In the genomic region with DNA sequence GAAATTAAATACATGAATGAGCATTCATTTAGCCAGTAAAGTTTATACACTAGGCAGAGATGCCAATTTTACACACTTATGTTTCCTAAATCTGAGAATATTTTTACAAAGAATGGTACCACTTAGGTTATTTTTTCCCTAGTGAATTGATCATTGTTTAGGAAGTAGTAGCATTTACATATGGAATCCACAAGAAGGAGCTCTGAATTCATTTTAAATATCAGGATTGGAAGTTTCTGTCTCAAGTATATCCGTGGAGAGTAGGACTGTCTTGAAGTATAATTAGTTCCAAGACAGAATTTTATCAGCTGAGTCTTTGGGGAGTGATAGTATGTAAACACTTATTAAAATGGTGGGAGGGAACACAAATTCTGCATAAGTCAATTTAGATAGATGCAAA, we compare ENCODE assay signal across 10 cellular contexts.
A peak's percentile ranks its signal among the peaks of the same experiment; 100 is the strongest.
DNase-seq lines count a peak whose midpoint lies in the region; TF ChIP-seq lines count a peak whose summit lies in the region.
"Had no signal": no experiment of that assay in that cellular context is flagged by ENCODE, and none has a peak within 500 bp of the region (broad histone marks: within the 10 kb centered on the region; RNA-seq: fewer than 3 reads in every experiment).

No MANE protein-coding gene starts in this region.

- H3K4me3 ChIP-seq in OCI-LY3 (ENCODE audit: low read length) (no peak overlapping the region), parathyroid adenoma (ENCODE audit: low read depth, low read length) (no peak overlapping the region)

- in situ Hi-C loops in ACHN (cut with HindIII; ENCODE audit: low pct_ligation_motif_present, low pct_unique_long_range_greater_than_20kb, low sequenced_read_pairs) = no loop called here

- H3K36me3 ChIP-seq in OCI-LY3 (replicated peaks; ENCODE audit: low read depth, low read length) (no peaks in the 10 kb centered on the region), parathyroid adenoma (ENCODE audit: control insufficient read depth, insufficient read depth, low read length) (no peaks in the 10 kb centered on the region)

- H3K27me3 ChIP-seq in OCI-LY3 (ENCODE audit: low read depth, low read length) = no peaks in the 10 kb centered on the region
- no peaks in the 10 kb centered on the region for H3K27me3 ChIP-seq in parathyroid adenoma (ENCODE audit: control insufficient read depth, insufficient read depth, low read length)

- H3K4me1 ChIP-seq in OCI-LY3 (ENCODE audit: low read length) (no peaks in the 10 kb centered on the region), parathyroid adenoma (no peaks in the 10 kb centered on the region)

- H3K9me3 ChIP-seq in OCI-LY3 (ENCODE audit: insufficient read depth, low read length) (no peaks in the 10 kb centered on the region), parathyroid adenoma (ENCODE audit: control insufficient read depth, low read length) (no peaks in the 10 kb centered on the region)

- H4K20me1 ChIP-seq in OCI-LY3 (ENCODE audit: insufficient read depth, low read length) = no peaks in the 10 kb centered on the region

- peak; percentile 39 for TF ChIP-seq CTCF in OCI-LY3 (IDR thresholded peaks at IDR 0.05; ENCODE audit: low read depth, low read length)
- TF ChIP-seq CTCF in parathyroid adenoma (IDR thresholded peaks at IDR 0.05) = peak; percentile 13

- no peak overlapping the region for H3K4me2 ChIP-seq in OCI-LY3 (ENCODE audit: low read length)
- no peak overlapping the region for H3K4me2 ChIP-seq in parathyroid adenoma (ENCODE audit: low read length)

- no peak overlapping the region for H3K27ac ChIP-seq in OCI-LY3 (ENCODE audit: low read length)
- H3K27ac ChIP-seq in parathyroid adenoma = no peak overlapping the region

- H3K79me2 ChIP-seq in OCI-LY3 (ENCODE audit: low read length) = no peaks in the 10 kb centered on the region
- H3K79me2 ChIP-seq in parathyroid adenoma = no peaks in the 10 kb centered on the region

- peak; percentile 15 for DNase-seq in DMS 273 (lab: John Stamatoyannopoulos, UW; ENCODE audit: unreplicated experiment)
- no peak for DNase-seq in DMS 273 treated with DMSO at 0.1 percent for 48 hours (lab: John Stamatoyannopoulos, UW)
- peak; percentile 17 for DNase-seq in epidermal melanocyte (ENCODE audit: insufficient read length, low spot score)
- DNase-seq in activated gamma-delta T cell treated with Interleukin-2 at 50 U/mL for 16 hours = no peak
- DNase-seq in ACHN = no peak
- no peak for DNase-seq in AG08395 (ENCODE audit: low spot score)
- DNase-seq: NCI-H146, T-helper 1 cell had no signal

- H3K9ac ChIP-seq in OCI-LY3 (ENCODE audit: low read length) (no peak overlapping the region), parathyroid adenoma (no peak overlapping the region)

- H2AFZ ChIP-seq in OCI-LY3 (ENCODE audit: low read depth, low read length) = no peak overlapping the region
- no peak overlapping the region for H2AFZ ChIP-seq in parathyroid adenoma

Comparison
In these comparisons a context has a peak if more than half of its experiments do, and no peak if none do; other contexts are left out.
1. DNase-seq: peak in DMS 273 (single experiment) and epidermal melanocyte (single experiment); none in DMS 273 treated with DMSO at 0.1 percent for 48 hours (single experiment), activated gamma-delta T cell treated with Interleukin-2 at 50 U/mL for 16 hours (single experiment), ACHN (single experiment) and AG08395 (single experiment).